In the genomic region with DNA sequence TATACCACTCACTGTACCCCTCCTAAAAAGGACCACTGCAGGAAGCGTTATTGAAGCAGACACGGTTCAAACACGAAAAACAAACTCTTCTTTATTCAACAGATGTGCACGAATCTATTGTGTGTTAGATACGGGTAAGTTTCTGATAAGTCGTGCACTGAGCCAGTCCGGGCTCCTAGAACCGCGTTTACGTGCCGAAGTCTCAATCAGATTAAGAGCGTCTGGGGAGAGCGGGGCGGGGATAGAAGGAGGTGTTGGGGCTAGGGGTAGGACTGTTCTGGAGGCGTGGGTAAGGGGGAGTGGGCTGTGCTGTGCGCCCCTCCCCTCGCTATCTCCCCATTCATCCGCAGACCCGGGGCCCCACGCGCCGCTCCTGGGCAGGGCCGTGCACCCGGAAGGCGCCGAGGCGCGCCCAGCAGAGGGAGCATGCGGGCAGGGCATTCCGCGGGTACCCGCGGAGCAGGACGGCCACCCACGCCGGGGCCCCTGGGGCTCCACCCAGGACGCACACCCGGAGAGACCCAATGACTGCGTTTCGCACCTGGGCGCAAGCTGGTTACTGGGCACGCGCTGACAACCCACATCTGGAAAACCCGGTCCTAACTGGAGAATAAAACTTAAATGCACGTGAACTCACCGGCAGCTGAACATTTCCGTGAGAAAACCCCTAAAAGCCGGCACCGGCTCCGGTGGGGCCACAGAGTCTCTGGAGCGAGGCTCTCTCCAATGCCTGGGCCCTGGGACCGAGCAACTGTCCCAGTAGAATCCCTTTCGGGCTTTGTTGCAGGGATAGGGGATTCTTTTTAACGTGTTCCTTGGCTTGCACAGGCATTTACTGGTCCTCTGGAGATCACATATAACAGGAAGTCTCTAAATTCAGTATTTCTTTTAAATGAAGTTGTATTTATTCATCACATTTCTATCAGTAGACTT, we compare ENCODE assay signal across 1 cellular context.
TF ChIP-seq lines count a peak whose summit lies in the region.

No MANE protein-coding gene starts in this region.

TF ChIP-seq in HepG2, 621 proteins besides CTCF, POLR2A, EP300 and RAD21 (continued from another document and continues in another):
- TF ChIP-seq RNF2 (conservative IDR thresholded peaks at IDR 0.05; ENCODE audit: low read depth) (peak; percentile 52; the same call in 1 of the 2 replicates), GLMP (CRISPR knock-in tag; IDR thresholded peaks at IDR 0.05; ENCODE audit: borderline replicate concordance) (no peak), ZKSCAN8 (CRISPR knock-in tag; IDR thresholded peaks at IDR 0.05; ENCODE audit: borderline replicate concordance) (no peak), ZBTB7B (CRISPR knock-in tag; IDR thresholded peaks at IDR 0.05) (peak; percentile 94), HOXA3 (CRISPR knock-in tag; IDR thresholded peaks at IDR 0.05) (peak; percentile 88), ZNF407 (CRISPR knock-in tag; IDR thresholded peaks at IDR 0.05; ENCODE audit: not compliant biosample characterization) (no peak), NFE2 (CRISPR knock-in tag; IDR thresholded peaks at IDR 0.05) (no peak), ZNF414 (CRISPR knock-in tag; IDR thresholded peaks at IDR 0.05) (peak; percentile 90), ZFP41 (CRISPR knock-in tag; IDR thresholded peaks at IDR 0.05; ENCODE audit: borderline replicate concordance) (no peak), MTERF4 (CRISPR knock-in tag; IDR thresholded peaks at IDR 0.05) (no peak), SMARCE1 (IDR thresholded peaks at IDR 0.05; ENCODE audit: borderline replicate concordance) (no peak), ZNF749 (CRISPR knock-in tag; IDR thresholded peaks at IDR 0.05; ENCODE audit: borderline replicate concordance) (peak; percentile 63; the same call in 1 of the 2 replicates), ZNF34 (CRISPR knock-in tag; IDR thresholded peaks at IDR 0.05; ENCODE audit: borderline replicate concordance) (no peak), ZUFSP (CRISPR knock-in tag; IDR thresholded peaks at IDR 0.05; ENCODE audit: borderline replicate concordance) (no peak), AHR (CRISPR knock-in tag; IDR thresholded peaks at IDR 0.05) (peak; percentile 48; the same call in 1 of the 2 replicates), ZFP82 (CRISPR knock-in tag; IDR thresholded peaks at IDR 0.05; ENCODE audit: borderline replicate concordance) (no peak), ZNF737 (CRISPR knock-in tag; IDR thresholded peaks at IDR 0.05; ENCODE audit: borderline replicate concordance) (0 out of 2 replicates have a peak, but pooled peaks have one; percentile 37)
- TF ChIP-seq, protein P1, sequence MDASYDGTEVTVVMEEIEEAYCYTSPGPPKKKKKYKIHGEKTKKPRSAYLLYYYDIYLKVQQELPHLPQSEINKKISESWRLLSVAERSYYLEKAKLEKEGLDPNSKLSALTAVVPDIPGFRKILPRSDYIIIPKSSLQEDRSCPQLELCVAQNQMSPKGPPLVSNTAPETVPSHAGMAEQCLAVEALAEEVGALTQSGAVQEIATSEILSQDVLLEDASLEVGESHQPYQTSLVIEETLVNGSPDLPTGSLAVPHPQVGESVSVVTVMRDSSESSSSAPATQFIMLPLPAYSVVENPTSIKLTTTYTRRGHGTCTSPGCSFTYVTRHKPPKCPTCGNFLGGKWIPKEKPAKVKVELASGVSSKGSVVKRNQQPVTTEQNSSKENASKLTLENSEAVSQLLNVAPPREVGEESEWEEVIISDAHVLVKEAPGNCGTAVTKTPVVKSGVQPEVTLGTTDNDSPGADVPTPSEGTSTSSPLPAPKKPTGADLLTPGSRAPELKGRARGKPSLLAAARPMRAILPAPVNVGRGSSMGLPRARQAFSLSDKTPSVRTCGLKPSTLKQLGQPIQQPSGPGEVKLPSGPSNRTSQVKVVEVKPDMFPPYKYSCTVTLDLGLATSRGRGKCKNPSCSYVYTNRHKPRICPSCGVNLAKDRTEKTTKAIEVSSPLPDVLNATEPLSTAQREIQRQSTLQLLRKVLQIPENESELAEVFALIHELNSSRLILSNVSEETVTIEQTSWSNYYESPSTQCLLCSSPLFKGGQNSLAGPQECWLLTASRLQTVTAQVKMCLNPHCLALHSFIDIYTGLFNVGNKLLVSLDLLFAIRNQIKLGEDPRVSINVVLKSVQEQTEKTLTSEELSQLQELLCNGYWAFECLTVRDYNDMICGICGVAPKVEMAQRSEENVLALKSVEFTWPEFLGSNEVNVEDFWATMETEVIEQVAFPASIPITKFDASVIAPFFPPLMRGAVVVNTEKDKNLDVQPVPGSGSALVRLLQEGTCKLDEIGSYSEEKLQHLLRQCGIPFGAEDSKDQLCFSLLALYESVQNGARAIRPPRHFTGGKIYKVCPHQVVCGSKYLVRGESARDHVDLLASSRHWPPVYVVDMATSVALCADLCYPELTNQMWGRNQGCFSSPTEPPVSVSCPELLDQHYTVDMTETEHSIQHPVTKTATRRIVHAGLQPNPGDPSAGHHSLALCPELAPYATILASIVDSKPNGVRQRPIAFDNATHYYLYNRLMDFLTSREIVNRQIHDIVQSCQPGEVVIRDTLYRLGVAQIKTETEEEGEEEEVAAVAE (CRISPR knock-in tag; IDR thresholded peaks at IDR 0.05; ENCODE audit: borderline replicate concordance) = peak; percentile 77; the same call in 1 of the 2 replicates
- TF ChIP-seq, protein P2, sequence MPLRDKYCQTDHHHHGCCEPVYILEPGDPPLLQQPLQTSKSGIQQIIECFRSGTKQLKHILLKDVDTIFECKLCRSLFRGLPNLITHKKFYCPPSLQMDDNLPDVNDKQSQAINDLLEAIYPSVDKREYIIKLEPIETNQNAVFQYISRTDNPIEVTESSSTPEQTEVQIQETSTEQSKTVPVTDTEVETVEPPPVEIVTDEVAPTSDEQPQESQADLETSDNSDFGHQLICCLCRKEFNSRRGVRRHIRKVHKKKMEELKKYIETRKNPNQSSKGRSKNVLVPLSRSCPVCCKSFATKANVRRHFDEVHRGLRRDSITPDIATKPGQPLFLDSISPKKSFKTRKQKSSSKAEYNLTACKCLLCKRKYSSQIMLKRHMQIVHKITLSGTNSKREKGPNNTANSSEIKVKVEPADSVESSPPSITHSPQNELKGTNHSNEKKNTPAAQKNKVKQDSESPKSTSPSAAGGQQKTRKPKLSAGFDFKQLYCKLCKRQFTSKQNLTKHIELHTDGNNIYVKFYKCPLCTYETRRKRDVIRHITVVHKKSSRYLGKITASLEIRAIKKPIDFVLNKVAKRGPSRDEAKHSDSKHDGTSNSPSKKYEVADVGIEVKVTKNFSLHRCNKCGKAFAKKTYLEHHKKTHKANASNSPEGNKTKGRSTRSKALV (CRISPR knock-in tag; IDR thresholded peaks at IDR 0.05) = peak; percentile 68; the same call in 1 of the 2 replicates
